In the genomic region with DNA sequence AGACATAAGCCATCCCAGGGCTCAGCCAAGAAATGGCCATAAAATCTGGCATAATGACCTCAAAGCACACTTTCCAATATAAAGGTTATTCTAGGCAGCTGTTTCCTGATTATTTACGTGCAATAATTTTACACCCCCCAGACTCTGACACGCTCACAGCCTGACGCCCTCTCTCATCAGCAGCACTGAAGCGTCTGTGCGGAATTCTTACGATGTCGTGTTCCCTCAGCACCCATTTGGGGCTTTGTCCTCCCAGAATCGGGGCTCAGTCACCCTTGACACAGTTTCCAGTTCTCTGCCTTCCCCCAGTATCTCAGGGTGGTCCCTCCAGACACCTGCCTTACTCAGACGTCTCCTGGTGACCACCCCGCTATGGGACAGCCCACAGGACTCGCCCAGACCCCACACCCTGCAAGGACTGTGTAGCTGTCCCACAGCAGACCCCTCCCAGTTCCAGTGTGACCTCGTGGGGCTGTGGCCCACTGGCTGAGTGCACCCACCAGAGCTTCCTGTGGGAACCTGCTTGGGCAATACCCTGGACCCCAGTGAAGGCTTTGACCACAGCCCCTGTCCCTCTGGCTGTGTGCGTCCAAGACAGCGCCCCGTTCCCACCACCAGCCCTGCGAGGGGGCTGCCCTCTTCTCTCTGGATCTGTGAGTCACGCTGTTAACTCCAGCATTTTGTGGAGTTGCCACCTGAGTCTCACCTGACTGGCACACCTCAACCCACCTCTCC, we compare ENCODE assay signal across 18 cellular contexts.
A peak's percentile ranks its signal among the peaks of the same experiment; 100 is the strongest.
DNase-seq lines count a peak whose midpoint lies in the region; ATAC-seq, FAIRE-seq and TF ChIP-seq lines count a peak whose summit lies in the region.
"Had no signal": no experiment of that assay in that cellular context is flagged by ENCODE, and none has a peak within 500 bp of the region (broad histone marks: within the 10 kb centered on the region; RNA-seq: fewer than 3 reads in every experiment).

No MANE protein-coding gene starts in this region.

- no peak overlapping the region for H3K56ac ChIP-seq in H1 (replicated peaks; ENCODE audit: insufficient read length, low read depth, low read length)

- H3K4me3 ChIP-seq in Peyer's patch (no peak overlapping the region), H1 (ENCODE audit: extremely low read depth in 1 of 4, insufficient read depth in 2 of 4, low read depth in 3 of 4, low read length in 4 of 4) (no peak overlapping the region), neutrophil (ENCODE audit: low read depth in 1 of 2, low read length in 1 of 2) (peak overlapping the region; percentile 52 to 59)
- H3K4me3 ChIP-seq: A549 had no signal

- peak overlapping the region; percentile 75 for H4K91ac ChIP-seq in H1 (replicated peaks; ENCODE audit: insufficient read length, low read length)

- DNase-seq in AG20443 (ENCODE audit: low spot score) (peak; percentile 5), Peyer's patch (peak in 2 of 3 donors; percentile 9 to 34), H1 (ENCODE audit: low read depth in 1 of 2, low spot score in 2 of 2) (no peak), NCI-H1105 (lab: John Stamatoyannopoulos, UW) (no peak), NCI-H1048 (lab: John Stamatoyannopoulos, UW) (no peak)
- DNase-seq: Caco-2, DMS153, EL, GOT3, NCI-H187, NCI-H446, NCI-H69, SHP77 treated with DMSO at 0.1 percent for 48 hours had no signal

- TF ChIP-seq POLR2A in Peyer's patch (IDR thresholded peaks at IDR 0.05) (no peak), H1 (IDR thresholded peaks at IDR 0.05; ENCODE audit: control extremely low read depth in 1 of 2, low read depth in 2 of 2, low read length in 2 of 2) (no peak)

- no peak overlapping the region for H3K18ac ChIP-seq in H1 (ENCODE audit: extremely low read depth, low read length)

- H3K23ac ChIP-seq in H1 (ENCODE audit: insufficient read length), result no peak overlapping the region

- no peaks in the 10 kb centered on the region for H3K79me1 ChIP-seq in H1 (ENCODE audit: low read depth, low read length)

- CTCF ChIA-PET in H1 (lab: Charles Lee; ENCODE audit: partially characterized antibody), result interaction anchor here (0.6 kb wide), 1 partner anchor 75 kb away, joined by 3 read pairs; no protein-coding TSS in a partner anchor

- no peaks in the 10 kb centered on the region for H3K79me2 ChIP-seq in H1 (ENCODE audit: control insufficient read depth in 1 of 2, insufficient read depth in 2 of 2, low read length in 2 of 2)

- H3K27me3 ChIP-seq in Peyer's patch, result no peaks in the 10 kb centered on the region
- peaks cover 0 to 6% (median under 1%) of the 10 kb centered on the region in 4 experiments; a peak in 3 of 7 replicates for H3K27me3 ChIP-seq in H1 (replicated peaks in 1 of 4; ENCODE audit: control insufficient read depth in 3 of 4, extremely low read depth in 1 of 4, insufficient read depth in 3 of 4, low read length in 3 of 4)
- H3K27me3 ChIP-seq in neutrophil, result no peaks in the 10 kb centered on the region

- H3K4me1 ChIP-seq in Peyer's patch (no peaks in the 10 kb centered on the region), H1 (replicated peaks in 1 of 4; ENCODE audit: control insufficient read depth in 3 of 4, insufficient read depth in 4 of 4, low read length in 3 of 4) (peaks cover 3 to 31% (median 15%) of the 10 kb centered on the region in 4 experiments), neutrophil (ENCODE audit: control insufficient read depth in 1 of 2, insufficient read depth in 1 of 2, low read depth in 1 of 2, low read length in 1 of 2) (peaks cover 77% of the 10 kb centered on the region in 2 experiments)
- H3K4me1 ChIP-seq: A549, Caco-2 had no signal

- no peaks in the 10 kb centered on the region for H4K20me1 ChIP-seq in H1 (replicated peaks in 1 of 2; ENCODE audit: control insufficient read depth in 1 of 2, insufficient read depth in 2 of 2, low read length in 2 of 2)

- peaks cover 6% of the 10 kb centered on the region; the same call in 1 of the 2 replicates for H3K23me2 ChIP-seq in H1 (ENCODE audit: low read depth, low read length)

- TF ChIP-seq EP300 in H1 (IDR thresholded peaks at IDR 0.05; ENCODE audit: borderline replicate concordance in 1 of 2, low read depth in 2 of 2, low read length in 2 of 2), result no peak

- no peak overlapping the region for H3K9ac ChIP-seq in H1 (replicated peaks in 1 of 4; ENCODE audit: extremely low read depth in 1 of 4, low read depth in 3 of 4, low read length in 3 of 4)

- no peak overlapping the region for H3K4me2 ChIP-seq in H1 (ENCODE audit: insufficient read depth in 1 of 2, low read depth in 2 of 2, low read length in 2 of 2)
- H3K4me2 ChIP-seq: A549 had no signal

- no peak overlapping the region for H3K4ac ChIP-seq in H1 (replicated peaks; ENCODE audit: insufficient read length, low read depth, low read length)

- WGBS in H1 (ENCODE audit: extremely low coverage in 1 of 2, insufficient coverage in 1 of 2, insufficient read length in 1 of 2, insufficient replicate concordance in 2 of 2, low coverage in 1 of 2, low lambda C conversion rate in 2 of 2, missing lambda C conversion rate in 1 of 2), 2 experiments, result 86% methylated on average over 17 of the region's 17 CpGs; no CpG with 5 or more reads in 1 of the 2 experiments

- peak overlapping the region; percentile 34; the same call in 1 of the 2 replicates for H2AK5ac ChIP-seq in H1 (ENCODE audit: low read depth, low read length)

- TF ChIP-seq CTCF in Peyer's patch (IDR thresholded peaks at IDR 0.05) (no peak), H1 (IDR thresholded peaks at IDR 0.05; ENCODE audit: control extremely low read depth in 1 of 3, insufficient read depth in 1 of 3, low read depth in 1 of 3, low read length in 3 of 3) (no peak), neutrophil (IDR thresholded peaks at IDR 0.05) (no peak)

- peak overlapping the region; percentile 84; the same call in 1 of the 2 replicates for H2BK15ac ChIP-seq in H1 (ENCODE audit: low read length)

- POLR2A ChIA-PET in H1 (lab: Charles Lee; ENCODE audit: partially characterized antibody), result interaction anchor here (2.8 kb wide), 1 partner anchor 21 kb away, joined by 16 read pairs; no protein-coding TSS in a partner anchor

- no peaks in the 10 kb centered on the region for H3K9me3 ChIP-seq in Peyer's patch
- H3K9me3 ChIP-seq in H1 (ENCODE audit: insufficient read depth in 2 of 2, low read depth in 1 of 2, low read length in 1 of 2), result peaks cover 0 to under 1% of the 10 kb centered on the region in 2 experiments; a peak in 1 of 4 replicates
- no peaks in the 10 kb centered on the region for H3K9me3 ChIP-seq in neutrophil
- H3K9me3 ChIP-seq: Caco-2 had no signal

- H2BK12ac ChIP-seq in H1 (ENCODE audit: low read depth, low read length), result peak overlapping the region; percentile 64; the same call in 1 of the 2 replicates

- H4K5ac ChIP-seq in H1 (ENCODE audit: insufficient read length, low read depth, low read length), result no peak overlapping the region

- H3K14ac ChIP-seq in H1 (ENCODE audit: insufficient read length), result no peak overlapping the region

- H4K8ac ChIP-seq in H1 (ENCODE audit: extremely low read depth, insufficient read depth, low read length), result no peak overlapping the region

- H3K27ac ChIP-seq in Peyer's patch (peak overlapping the region in 1 of 4 donors; percentile 56), H1 (ENCODE audit: low read depth, low read length) (no peak overlapping the region), neutrophil (peak overlapping the region; percentile 91)
- H3K27ac ChIP-seq: A549 had no signal

- H3K36me3 ChIP-seq in Peyer's patch (no peaks in the 10 kb centered on the region), H1 (ENCODE audit: control insufficient read depth in 2 of 4, insufficient read depth in 4 of 4, low read length in 3 of 4) (no peaks in the 10 kb centered on the region), neutrophil (no peaks in the 10 kb centered on the region)

- no peak overlapping the region for H2BK120ac ChIP-seq in H1 (replicated peaks; ENCODE audit: low read depth, low read length)

- FAIRE-seq in H1 (lab: Jason Lieb, UNC), result no peak
- FAIRE-seq: A549 had no signal

- H2BK5ac ChIP-seq in H1 (ENCODE audit: low read depth, low read length), result peak overlapping the region; percentile 57; the same call in 1 of the 2 replicates

- no peak overlapping the region for H2AFZ ChIP-seq in H1 (ENCODE audit: low read length)

- no peak for TF ChIP-seq RAD21 in H1 (IDR thresholded peaks at IDR 0.05 in 1 of 2, conservative IDR thresholded peaks at IDR 0.05 in 1 of 2; ENCODE audit: low read depth in 2 of 2, low read length in 2 of 2)

- ATAC-seq in HG03520 (IDR thresholded peaks at IDR 0.05; ENCODE audit: unreplicated experiment) (no peak), GM21619 (IDR thresholded peaks at IDR 0.05; ENCODE audit: unreplicated experiment) (no peak)
- ATAC-seq: A549, SK-N-SH treated with all-trans-retinoic acid at 6 μM for 48 hours had no signal

- H2BK20ac ChIP-seq in H1 (ENCODE audit: low read length), result peak overlapping the region; percentile 94; the same call in 1 of the 2 replicates

TF ChIP-seq in H1, 55 proteins besides CTCF, POLR2A, EP300 and RAD21:
- TF ChIP-seq KDM5A (IDR thresholded peaks at IDR 0.05; ENCODE audit: low read length) (no peak), CHD2 (IDR thresholded peaks at IDR 0.05; ENCODE audit: low read length) (no peak), TCF12 (IDR thresholded peaks at IDR 0.05; ENCODE audit: low read depth, low read length) (no peak), KDM1A (IDR thresholded peaks at IDR 0.05; ENCODE audit: borderline replicate concordance, low read length) (no peak), HDAC2 (IDR thresholded peaks at IDR 0.05; ENCODE audit: borderline replicate concordance in 1 of 2, low read depth in 2 of 2, low read length in 2 of 2) (no peak), SIN3A (conservative IDR thresholded peaks at IDR 0.05 in 1 of 2, IDR thresholded peaks at IDR 0.05 in 1 of 2; ENCODE audit: low read depth in 1 of 2, low read length in 2 of 2) (no peak), TAF7 (optimal IDR thresholded peaks at IDR 0.05; ENCODE audit: borderline replicate concordance, low read depth, low read length) (no peak), BACH1 (IDR thresholded peaks at IDR 0.05; ENCODE audit: low read length) (no peak), ASH2L (IDR thresholded peaks at IDR 0.05; ENCODE audit: low read length) (no peak), YY1 (IDR thresholded peaks at IDR 0.05; ENCODE audit: low read depth, low read length) (no peak), TBP (IDR thresholded peaks at IDR 0.05; ENCODE audit: low read depth, low read length) (no peak), NRF1 (IDR thresholded peaks at IDR 0.05; ENCODE audit: low read depth, low read length) (no peak), BCL11A (IDR thresholded peaks at IDR 0.05; ENCODE audit: low read depth in 2 of 2, low read length in 2 of 2) (no peak), BRCA1 (IDR thresholded peaks at IDR 0.05; ENCODE audit: low read depth, low read length) (no peak), EZH2 (IDR thresholded peaks at IDR 0.05; ENCODE audit: low read depth, low read length, severe bottlenecking) (no peak), CTBP2 (IDR thresholded peaks at IDR 0.05; ENCODE audit: borderline replicate concordance, insufficient read depth, insufficient read length, low read length) (no peak)
- TF ChIP-seq, protein P1, sequence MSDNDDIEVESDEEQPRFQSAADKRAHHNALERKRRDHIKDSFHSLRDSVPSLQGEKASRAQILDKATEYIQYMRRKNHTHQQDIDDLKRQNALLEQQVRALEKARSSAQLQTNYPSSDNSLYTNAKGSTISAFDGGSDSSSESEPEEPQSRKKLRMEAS (IDR thresholded peaks at IDR 0.05), result no peak
TF ChIP-seq in H1: peak in this region for 0.

Comparison
In these comparisons a context has a peak if more than half of its experiments do, and no peak if none do; other contexts are left out.
1. DNase-seq: peak in AG20443 (single experiment) and Peyer's patch (2 of 3); none in H1 (0 of 2), NCI-H1105 (single experiment) and NCI-H1048 (single experiment).
2. H3K4me3 ChIP-seq: peak in neutrophil (2 of 2); none in Peyer's patch (0 of 4) and H1 (0 of 4).